Comparison of ENCODE assay signal across 8 cellular contexts in the genomic region with DNA sequence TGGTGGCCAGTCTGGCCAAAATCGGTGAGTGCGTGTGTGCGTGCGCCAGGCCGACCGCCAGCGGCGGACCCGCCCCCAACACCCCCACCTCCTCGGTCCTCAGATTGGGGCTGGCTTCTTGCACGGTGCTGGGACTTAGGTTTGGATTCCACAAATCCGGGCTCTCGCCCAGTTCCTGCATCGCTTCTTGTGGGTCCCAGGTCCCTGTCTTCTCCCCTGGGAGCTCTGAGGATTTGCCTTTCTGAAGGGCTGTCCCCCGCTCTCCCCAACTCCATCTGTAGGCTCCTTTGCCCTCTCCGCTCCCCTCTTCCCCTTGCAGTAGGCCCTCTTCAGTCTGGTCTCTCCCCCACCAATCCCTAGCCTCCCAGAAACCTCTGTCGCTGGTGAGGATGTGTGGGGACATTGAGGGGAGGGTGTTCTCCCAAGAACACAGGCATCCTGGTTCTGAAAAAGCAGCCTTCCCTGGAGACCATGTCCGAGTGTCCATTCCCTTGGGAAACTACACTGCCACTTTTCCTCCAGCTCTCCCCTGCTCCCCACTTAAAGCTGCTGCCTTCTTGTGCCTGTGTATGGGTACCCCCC. TPM values are rescaled to one million over a fixed set of nuclear protein-coding genes. Genes with fewer than 3 reads are reported as not detected.
DNase-seq lines count a peak whose midpoint lies in the region; ATAC-seq lines count a peak whose summit lies in the region.

No MANE protein-coding gene starts in this region.

- no peaks in the 10 kb centered on the region for H3K9me3 ChIP-seq in iPS-18c (ENCODE audit: control insufficient read depth, insufficient read depth, low read length)

- H3K4me3 ChIP-seq in iPS-18c (ENCODE audit: insufficient read depth, low read depth, low read length): peak overlapping the region; percentile 71

- H3K4me3 Mint-ChIP-seq in T-helper 2 cell treated with Interferon-gamma antibody and Interleukin-4, amounts not matched to agents 5 μg/mL and 100 μg/mL, for 36 hours: peak overlapping the region; percentile 76
- H3K4me3 Mint-ChIP-seq in activated T-cell treated with anti-CD3 and anti-CD28 coated beads, Interleukin-2, amount 50 U/mL, for 72 hours: peak overlapping the region; percentile 86

- no peaks in the 10 kb centered on the region for H3K36me3 Mint-ChIP-seq in T-helper 2 cell treated with Interferon-gamma antibody and Interleukin-4, amounts not matched to agents 5 μg/mL and 100 μg/mL, for 36 hours (ENCODE audit: low read depth)
- H3K36me3 Mint-ChIP-seq in activated T-cell treated with anti-CD3 and anti-CD28 coated beads, Interleukin-2, amount 50 U/mL, for 72 hours (ENCODE audit: insufficient read depth in 2 of 2): peaks cover 2 to 5% of the 10 kb centered on the region in 2 donors

- H3K27ac Mint-ChIP-seq in T-helper 2 cell treated with Interferon-gamma antibody and Interleukin-4, amounts not matched to agents 5 μg/mL and 100 μg/mL, for 36 hours: peak overlapping the region; percentile 74
- peak overlapping the region; percentile 67 for H3K27ac Mint-ChIP-seq in activated T-cell treated with anti-CD3 and anti-CD28 coated beads, Interleukin-2, amount 50 U/mL, for 72 hours

- ATAC-seq in activated T-cell treated with anti-CD3 and anti-CD28 coated beads, Interleukin-2, amount 50 U/mL, for 72 hours (replicated peaks in 1 of 2): no peak
- ATAC-seq in HG02610 (IDR thresholded peaks at IDR 0.05; ENCODE audit: unreplicated experiment): no peak

- peaks cover 29% of the 10 kb centered on the region for H3K4me1 Mint-ChIP-seq in T-helper 2 cell treated with Interferon-gamma antibody and Interleukin-4, amounts not matched to agents 5 μg/mL and 100 μg/mL, for 36 hours (ENCODE audit: low read depth)
- H3K4me1 Mint-ChIP-seq in activated T-cell treated with anti-CD3 and anti-CD28 coated beads, Interleukin-2, amount 50 U/mL, for 72 hours (ENCODE audit: low read depth): peaks cover 41% of the 10 kb centered on the region

- no peak for DNase-seq in T-helper 2 cell treated with Interferon-gamma antibody and Interleukin-4, amounts not matched to agents 5 μg/mL and 100 μg/mL, for 36 hours (ENCODE audit: low spot score)
- no peak for DNase-seq in T-helper 2 cell
- DNase-seq in activated T-cell treated with anti-CD3 and anti-CD28 coated beads, Interleukin-2, amount 50 U/mL, for 72 hours: no peak
- peak; percentile 9 for DNase-seq in superior temporal gyrus (ENCODE audit: extremely low spot score)
- no peak for DNase-seq in GDM1 (lab: John Stamatoyannopoulos, UW)
- no peak for DNase-seq in pons (ENCODE audit: low spot score)

- no peaks in the 10 kb centered on the region for H3K9me3 Mint-ChIP-seq in T-helper 2 cell treated with Interferon-gamma antibody and Interleukin-4, amounts not matched to agents 5 μg/mL and 100 μg/mL, for 36 hours
- H3K9me3 Mint-ChIP-seq in activated T-cell treated with anti-CD3 and anti-CD28 coated beads, Interleukin-2, amount 50 U/mL, for 72 hours: no peaks in the 10 kb centered on the region

- peaks cover 16% of the 10 kb centered on the region for H3K27me3 Mint-ChIP-seq in T-helper 2 cell treated with Interferon-gamma antibody and Interleukin-4, amounts not matched to agents 5 μg/mL and 100 μg/mL, for 36 hours (ENCODE audit: low read depth)
- H3K27me3 Mint-ChIP-seq in activated T-cell treated with anti-CD3 and anti-CD28 coated beads, Interleukin-2, amount 50 U/mL, for 72 hours (ENCODE audit: low read depth): peaks cover 20% of the 10 kb centered on the region

RNA-seq across cellular contexts. Expression of gene SLC9A5, which starts 0.5 kb away (rescaled TPM):
- 1 to 10 TPM; 7.6 to 7.9 TPM for total RNA-seq in activated T-cell treated with anti-CD3 and anti-CD28 coated beads, Interleukin-2, amount 50 U/mL, for 72 hours

RNA-seq across cellular contexts. Expression of gene FHOD1, which starts 2.0 kb away (rescaled TPM):
- 100 to 1,000 TPM; 106 to 114 TPM for total RNA-seq in activated T-cell treated with anti-CD3 and anti-CD28 coated beads, Interleukin-2, amount 50 U/mL, for 72 hours

RNA-seq across cellular contexts. Expression of gene TMEM208, which starts 22.3 kb away (rescaled TPM):
- 10 to 100 TPM; 29.8 to 31.0 TPM for total RNA-seq in activated T-cell treated with anti-CD3 and anti-CD28 coated beads, Interleukin-2, amount 50 U/mL, for 72 hours

RNA-seq across cellular contexts. Expression of gene PLEKHG4, which starts 30.1 kb away (rescaled TPM):
- total RNA-seq in activated T-cell treated with anti-CD3 and anti-CD28 coated beads, Interleukin-2, amount 50 U/mL, for 72 hours: 10 to 100 TPM; 30.4 to 46.9 TPM

RNA-seq across cellular contexts. Expression of gene ELMO3, which starts 50.3 kb away (rescaled TPM):
- 1 to 10 TPM; 3.0 to 3.1 TPM for total RNA-seq in activated T-cell treated with anti-CD3 and anti-CD28 coated beads, Interleukin-2, amount 50 U/mL, for 72 hours
